In the genomic region with DNA sequence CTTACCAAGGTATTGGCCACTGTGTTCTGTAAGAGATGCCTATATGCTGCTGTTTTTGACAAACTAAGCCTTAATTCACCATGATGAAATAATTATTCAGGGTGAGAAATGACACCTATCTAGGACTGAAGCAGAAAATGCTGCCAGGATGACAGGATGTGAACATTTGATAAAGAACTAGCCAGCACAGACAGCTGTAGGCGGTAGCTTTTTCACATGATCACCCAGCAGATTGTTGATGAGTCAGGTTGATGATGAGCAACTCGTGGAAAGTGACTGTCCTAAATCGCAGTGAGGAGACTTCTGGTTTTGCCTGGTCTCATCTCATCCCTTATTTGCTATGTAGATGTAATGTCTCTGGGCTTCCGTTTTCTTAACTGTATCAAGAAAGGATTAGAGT, we compare ENCODE assay signal across 9 cellular contexts.
DNase-seq lines count a peak whose midpoint lies in the region; ATAC-seq and TF ChIP-seq lines count a peak whose summit lies in the region.
"Had no signal": no experiment of that assay in that cellular context is flagged by ENCODE, and none has a peak within 500 bp of the region (broad histone marks: within the 10 kb centered on the region; RNA-seq: fewer than 3 reads in every experiment).

No MANE protein-coding gene starts in this region.

- CTCF ChIA-PET in BJ (lab: Yijun Ruan, JAX) = no interaction called here
- CTCF ChIA-PET in activated B cell treated with CpG ODN at 0.5 μM for 24 hours (lab: Charles Lee) = no interaction called here

- no peak overlapping the region for H3K27ac Mint-ChIP-seq in activated B cell treated with CpG ODN at 0.5 μM for 24 hours

- no peaks in the 10 kb centered on the region for H3K36me3 ChIP-seq in BJ (ENCODE audit: control insufficient read depth, insufficient read depth, low read length)
- H3K36me3 ChIP-seq: heart left ventricle had no signal

- no peaks in the 10 kb centered on the region for H3K27me3 Mint-ChIP-seq in activated B cell treated with CpG ODN at 0.5 μM for 24 hours

- H3K4me1 Mint-ChIP-seq in activated B cell treated with CpG ODN at 0.5 μM for 24 hours = peaks cover 4% of the 10 kb centered on the region

- H3K4me3 Mint-ChIP-seq in activated B cell treated with CpG ODN at 0.5 μM for 24 hours = no peak overlapping the region

- no peaks in the 10 kb centered on the region for H3K36me3 Mint-ChIP-seq in activated B cell treated with CpG ODN at 0.5 μM for 24 hours (ENCODE audit: low read depth)

- ATAC-seq in HG03378 (IDR thresholded peaks at IDR 0.05; ENCODE audit: unreplicated experiment) (peak; percentile 98), activated B cell treated with CpG ODN at 0.5 μM for 24 hours (ENCODE audit: low read depth) (peak; percentile 67)

- intact Hi-C loops in activated B cell treated with CpG ODN at 0.5 μM for 24 hours (cut with micrococcal nuclease) = no loop called here

- no peak overlapping the region for H3K4me3 ChIP-seq in BJ (ENCODE audit: low read depth, low read length)
- H3K4me3 ChIP-seq in foreskin fibroblast (ENCODE audit: low read depth in 1 of 2, low read length in 2 of 2) = no peak overlapping the region
- H3K4me3 ChIP-seq: heart left ventricle had no signal

- H3K9me3 Mint-ChIP-seq in activated B cell treated with CpG ODN at 0.5 μM for 24 hours = no peaks in the 10 kb centered on the region

- no peaks in the 10 kb centered on the region for H3K27me3 ChIP-seq in BJ (ENCODE audit: control insufficient read depth, insufficient read depth, low read length)
- H3K27me3 ChIP-seq: heart left ventricle had no signal

- POLR2A ChIA-PET in BJ (lab: Charles Lee) (no interaction called here), activated B cell treated with CpG ODN at 0.5 μM for 24 hours (lab: Charles Lee) (no interaction called here)

- TF ChIP-seq CTCF in BJ (IDR thresholded peaks at IDR 0.05; ENCODE audit: insufficient read depth, low read depth, low read length) (no peak), activated B cell treated with CpG ODN at 0.5 μM for 24 hours (IDR thresholded peaks at IDR 0.05) (no peak), foreskin fibroblast (IDR thresholded peaks at IDR 0.05; ENCODE audit: low read depth, low read length) (no peak)

- DNase-seq in BJ (ENCODE audit: low read depth) (peak; percentile 54), GM19240 (ENCODE audit: insufficient read length, low spot score) (peak; percentile 18), activated B cell treated with CpG ODN at 0.5 μM for 24 hours (no peak), foreskin fibroblast (peak; percentile 66 to 79), NCI-H1436 (lab: John Stamatoyannopoulos, UW) (no peak), NCI-H1105 (lab: John Stamatoyannopoulos, UW) (no peak)
- DNase-seq in stimulated activated CD4-positive, alpha-beta T cell treated with anti-CD3 and anti-CD28 coated beads, TNF-alpha, amount 100 ng/mL, for 48 hours (ENCODE audit: low read depth in 3 of 3) = peak; percentile 27 to 46 (median 37)
- DNase-seq: heart left ventricle had no signal

Comparison
In these comparisons a context has a peak if more than half of its experiments do, and no peak if none do; other contexts are left out.
1. DNase-seq: peak in BJ (single experiment), GM19240 (single experiment), foreskin fibroblast (2 of 2) and stimulated activated CD4-positive, alpha-beta T cell treated with anti-CD3 and anti-CD28 coated beads, TNF-alpha, amount 100 ng/mL, for 48 hours (3 of 3); none in activated B cell treated with CpG ODN at 0.5 μM for 24 hours (single experiment), NCI-H1436 (single experiment) and NCI-H1105 (single experiment).